ENCODE assay signal across 7 cellular contexts in the genomic region with DNA sequence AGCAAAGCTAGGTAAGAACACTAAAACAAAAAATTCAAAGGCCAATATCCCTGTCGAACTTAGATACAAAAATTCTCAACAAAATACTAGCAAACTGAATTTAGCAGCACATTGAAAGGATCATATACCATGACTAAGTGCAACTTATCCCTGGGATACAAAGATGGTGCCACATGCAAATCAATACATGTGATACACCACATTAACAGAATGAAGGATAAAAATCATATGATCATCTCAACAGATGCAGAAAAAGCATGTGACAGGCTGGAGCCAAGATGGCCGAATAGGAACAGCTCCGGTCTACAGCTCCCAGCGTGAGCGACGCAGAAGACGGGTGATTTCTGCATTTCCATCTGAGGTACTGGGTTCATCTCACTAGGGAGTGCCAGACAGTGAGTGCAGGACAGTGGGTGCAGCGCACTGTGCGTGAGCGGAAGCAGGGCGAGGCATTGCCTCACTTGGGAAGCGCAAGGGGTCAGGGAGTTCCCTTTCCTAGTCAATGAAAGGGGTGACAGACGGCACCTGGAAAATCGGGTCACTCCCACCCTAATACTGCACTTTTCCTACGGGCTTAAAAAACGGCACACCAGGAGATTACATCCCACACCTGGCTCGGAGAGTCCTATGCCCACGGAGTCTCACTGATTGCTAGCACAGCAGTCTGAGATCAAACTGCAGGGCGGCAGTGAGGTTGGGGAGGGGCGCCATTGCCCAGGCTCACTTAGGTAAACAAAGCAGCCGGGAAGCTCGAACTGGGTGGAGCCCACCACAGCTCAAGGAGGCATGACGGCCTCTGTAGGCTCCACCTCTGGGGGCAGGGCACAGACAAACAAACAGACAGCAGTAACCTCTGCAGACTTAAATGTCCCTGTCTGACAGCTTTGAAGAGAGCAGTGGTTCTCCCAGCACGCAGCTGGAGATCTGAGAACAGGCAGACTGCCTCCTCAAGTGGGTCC.
A peak's percentile ranks its signal among the peaks of the same experiment; 100 is the strongest.
DNase-seq lines count a peak whose midpoint lies in the region; ATAC-seq and TF ChIP-seq lines count a peak whose summit lies in the region.
"Not testable (repeated sequence)": the region's sequence is repeated elsewhere in the genome, so short reads cannot be mapped to it uniquely, and the experiment has no call there.

No MANE protein-coding gene starts in this region.

- not testable (repeated sequence) for TF ChIP-seq CTCF in GM23338 (conservative IDR thresholded peaks at IDR 0.05; ENCODE audit: low read depth in 2 of 2); endodermal cell (conservative IDR thresholded peaks at IDR 0.05); neural progenitor cell (IDR thresholded peaks at IDR 0.05)

- H3K4me3 ChIP-seq in GM23338: peak overlapping the region; percentile 32; the same call in 1 of the 2 replicates
- not testable (repeated sequence) for H3K4me3 ChIP-seq in NT2/D1 (ENCODE audit: insufficient read length, low read depth); endodermal cell (ENCODE audit: low read length); neural progenitor cell

- not testable (repeated sequence) for H3K36me3 ChIP-seq in GM23338 (ENCODE audit: insufficient read depth); NT2/D1 (ENCODE audit: insufficient read depth, insufficient read length, low read length); endodermal cell (ENCODE audit: control insufficient read depth, insufficient read depth, low read length); neural progenitor cell

- H3K9me3 Mint-ChIP-seq in GM23338 (peaks cover 30% of the 10 kb centered on the region), endodermal cell (peaks cover 39% of the 10 kb centered on the region), neural progenitor cell (peaks cover 32% of the 10 kb centered on the region)

- H3K79me2 ChIP-seq in GM23338 (replicated peaks; ENCODE audit: insufficient read depth); neural progenitor cell (ENCODE audit: low read depth): not testable (repeated sequence)

- H3F3A ChIP-seq in GM23338 (replicated peaks; ENCODE audit: low read depth); neural progenitor cell (ENCODE audit: low read depth): not testable (repeated sequence)

- H3K27me3 Mint-ChIP-seq in GM23338 (ENCODE audit: insufficient read depth, low read depth, poor library complexity); endodermal cell (ENCODE audit: insufficient read depth); neural progenitor cell (ENCODE audit: insufficient read depth, low read depth): not testable (repeated sequence)

- WGBS in endodermal cell (ENCODE audit: insufficient coverage in 1 of 2, insufficient read length in 1 of 2), 2 experiments: 66 to 75% methylated on average over 6 to 24 of the region's 24 CpGs

- 0 out of 3 replicates have a peak overlapping the region, but pooled peaks have one; percentile 7 for H3K4me3 Mint-ChIP-seq in GM23338
- H3K4me3 Mint-ChIP-seq in endodermal cell: peak overlapping the region; percentile 47
- H3K4me3 Mint-ChIP-seq in neural progenitor cell: not testable (repeated sequence)

- H3K9ac ChIP-seq in NT2/D1 (ENCODE audit: insufficient read length, low read depth); endodermal cell (ENCODE audit: extremely low read depth, low read length, poor library complexity, severe bottlenecking); neural progenitor cell: not testable (repeated sequence)

- peak overlapping the region; percentile 43; the same call in 1 of the 2 replicates for H3K4me2 ChIP-seq in GM23338
- not testable (repeated sequence) for H3K4me2 ChIP-seq in neural progenitor cell

- H3K27me3 ChIP-seq in GM23338 (ENCODE audit: insufficient read depth); NT2/D1 (ENCODE audit: insufficient read depth, insufficient read length); endodermal cell (ENCODE audit: control insufficient read depth, insufficient read depth, low read length, poor library complexity, severe bottlenecking); neural progenitor cell: not testable (repeated sequence)

- DNase-seq in GM23338 (ENCODE audit: low spot score) (peak; percentile 55), NCI-H1105 treated with DMSO at 0.1 percent for 48 hours (lab: John Stamatoyannopoulos, UW) (peak; percentile 13), NCI-H2171 treated with DMSO at 0.1 percent for 48 hours (lab: John Stamatoyannopoulos, UW) (peak; percentile 53), NT2/D1 (ENCODE audit: low read depth, low spot score) (peak; percentile 56), endodermal cell (peak; percentile 75), kidney tubule cell (ENCODE audit: low spot score) (peak; percentile 27), neural progenitor cell (ENCODE audit: low spot score) (peak; percentile 36)

- not testable (repeated sequence) for H3K27ac ChIP-seq in GM23338 (ENCODE audit: low read depth); endodermal cell (ENCODE audit: low read depth, low read length); neural progenitor cell

- H3K9me3 ChIP-seq in NT2/D1 (ENCODE audit: insufficient read depth, low read length) (peaks cover 26% of the 10 kb centered on the region), endodermal cell (ENCODE audit: control insufficient read depth, low read length) (peaks cover 25% of the 10 kb centered on the region), neural progenitor cell (ENCODE audit: low read depth) (peaks cover 12% of the 10 kb centered on the region)

- H3K27ac Mint-ChIP-seq in GM23338 (0 out of 2 replicates have a peak overlapping the region, but pooled peaks have one; percentile 35), endodermal cell (peak overlapping the region; percentile 53)
- H3K27ac Mint-ChIP-seq in neural progenitor cell: not testable (repeated sequence)

- H2AFZ ChIP-seq in GM23338; neural progenitor cell (replicated peaks): not testable (repeated sequence)

- not testable (repeated sequence) for H3K9me2 ChIP-seq in GM23338 (ENCODE audit: insufficient read depth)

- not testable (repeated sequence) for ATAC-seq in GM23338

- H3K36me3 Mint-ChIP-seq in GM23338 (ENCODE audit: low read depth): peaks cover 47% of the 10 kb centered on the region
- H3K36me3 Mint-ChIP-seq in endodermal cell (ENCODE audit: low read depth): peaks cover 37% of the 10 kb centered on the region
- peaks cover 27% of the 10 kb centered on the region for H3K36me3 Mint-ChIP-seq in neural progenitor cell

- H3K4me1 ChIP-seq in GM23338 (ENCODE audit: insufficient read depth); NT2/D1 (ENCODE audit: insufficient read depth, insufficient read length); endodermal cell (ENCODE audit: control insufficient read depth, insufficient read depth, low read length); neural progenitor cell: not testable (repeated sequence)

- H3K4me1 Mint-ChIP-seq in GM23338, endodermal cell, neural progenitor cell: not testable (repeated sequence)

- H4K20me1 ChIP-seq in GM23338 (replicated peaks; ENCODE audit: insufficient read depth); neural progenitor cell (ENCODE audit: low read depth): not testable (repeated sequence)

Comparison
In these comparisons a context has a peak if more than half of its experiments do, and no peak if none do; other contexts are left out.
1. DNase-seq: peak in every context shown above with its lines; median percentile 75 in endodermal cell; 56 in NT2/D1; 55 in GM23338; 53 in NCI-H2171 treated with DMSO at 0.1 percent for 48 hours; 36 in neural progenitor cell; 27 in kidney tubule cell; 13 in NCI-H1105 treated with DMSO at 0.1 percent for 48 hours.